Comparison of ENCODE assay signal across 8 cellular contexts in genomic region chr1:39268112-39268581, GRCh38.
A peak's percentile ranks its signal among the peaks of the same experiment; 100 is the strongest.
DNase-seq lines count a peak whose midpoint lies in the region; ATAC-seq and TF ChIP-seq lines count a peak whose summit lies in the region.

No MANE protein-coding gene starts in this region.

- intact Hi-C loops in sciatic nerve (cut with DNase I), result no loop called here

- no peak for ATAC-seq in stimulated activated naive CD8-positive, alpha-beta T cell treated with anti-CD3 and anti-CD28 coated beads, Interleukin-15, Interleukin-2, amounts not matched to agents 100 U/mL and 50 U/mL, for 24 hours
- peak; percentile 79 for ATAC-seq in sciatic nerve

- peak overlapping the region; percentile 41 for H3K4me3 ChIP-seq in brain microvascular endothelial cell (ENCODE audit: low read depth, low read length)
- peak overlapping the region; percentile 12; the same call in 1 of the 2 replicates for H3K4me3 ChIP-seq in iPS DF 6.9 (ENCODE audit: low read length)
- H3K4me3 ChIP-seq in HAP-1, result no peak overlapping the region

- DNase-seq in stimulated activated naive CD8-positive, alpha-beta T cell treated with anti-CD3 and anti-CD28 coated beads, Interleukin-15, Interleukin-2, amounts not matched to agents 100 U/mL and 50 U/mL, for 24 hours, result no peak
- peak; percentile 90 for DNase-seq in NCI-H2196 treated with DMSO at 0.1 percent for 48 hours (lab: John Stamatoyannopoulos, UW; ENCODE audit: unreplicated experiment)
- DNase-seq in brain microvascular endothelial cell, result peak; percentile 78
- no peak for DNase-seq in iPS DF 6.9 (ENCODE audit: low read depth, low spot score)
- DNase-seq in sciatic nerve (ENCODE audit: low spot score), result no peak
- DNase-seq in HAP-1 (ENCODE audit: low spot score in 2 of 2), result no peak
- DNase-seq in Kasumi-1 (lab: John Stamatoyannopoulos, UW), result no peak

- H3K9me3 Mint-ChIP-seq in stimulated activated naive CD8-positive, alpha-beta T cell treated with anti-CD3 and anti-CD28 coated beads, Interleukin-15, Interleukin-2, amounts not matched to agents 100 ng/mL and 50 ng/mL, for 24 hours, result no peaks in the 10 kb centered on the region

- H3K27me3 Mint-ChIP-seq in stimulated activated naive CD8-positive, alpha-beta T cell treated with anti-CD3 and anti-CD28 coated beads, Interleukin-15, Interleukin-2, amounts not matched to agents 100 ng/mL and 50 ng/mL, for 24 hours, result no peaks in the 10 kb centered on the region

- H3K27me3 ChIP-seq in brain microvascular endothelial cell (replicated peaks) (no peaks in the 10 kb centered on the region), iPS DF 6.9 (ENCODE audit: control insufficient read depth, insufficient read depth, low read length) (no peaks in the 10 kb centered on the region), HAP-1 (ENCODE audit: low read depth) (0 out of 2 replicates have a peak, but pooled peaks cover 6% of the 10 kb centered on the region)

- H3K36me3 Mint-ChIP-seq in stimulated activated naive CD8-positive, alpha-beta T cell treated with anti-CD3 and anti-CD28 coated beads, Interleukin-15, Interleukin-2, amounts not matched to agents 100 ng/mL and 50 ng/mL, for 24 hours (ENCODE audit: low read depth), result peaks cover 10% of the 10 kb centered on the region

- TF ChIP-seq CTCF in brain microvascular endothelial cell (IDR thresholded peaks at IDR 0.05; ENCODE audit: low read depth, low read length, missing control alignments), result no peak

- peaks cover 3% of the 10 kb centered on the region for H3K36me3 ChIP-seq in brain microvascular endothelial cell (replicated peaks)
- H3K36me3 ChIP-seq in iPS DF 6.9 (ENCODE audit: control insufficient read depth, insufficient read depth, low read length), result no peaks in the 10 kb centered on the region
- no peaks in the 10 kb centered on the region for H3K36me3 ChIP-seq in HAP-1 (replicated peaks)

- H3K27ac ChIP-seq in brain microvascular endothelial cell, result peak overlapping the region; percentile 19
- H3K27ac ChIP-seq in iPS DF 6.9 (ENCODE audit: low read length), result no peak overlapping the region

- H3K4me1 ChIP-seq in iPS DF 6.9 (ENCODE audit: control insufficient read depth, insufficient read depth, low read length) (peaks cover 2% of the 10 kb centered on the region; the same call in 1 of the 2 replicates), HAP-1 (no peaks in the 10 kb centered on the region)

- H3K9me3 ChIP-seq in iPS DF 6.9 (ENCODE audit: control insufficient read depth, insufficient read depth, low read length) (no peaks in the 10 kb centered on the region), HAP-1 (no peaks in the 10 kb centered on the region)

- H3K4me3 Mint-ChIP-seq in stimulated activated naive CD8-positive, alpha-beta T cell treated with anti-CD3 and anti-CD28 coated beads, Interleukin-15, Interleukin-2, amounts not matched to agents 100 ng/mL and 50 ng/mL, for 24 hours, result peak overlapping the region; percentile 66

- H3K4me1 Mint-ChIP-seq in stimulated activated naive CD8-positive, alpha-beta T cell treated with anti-CD3 and anti-CD28 coated beads, Interleukin-15, Interleukin-2, amounts not matched to agents 100 ng/mL and 50 ng/mL, for 24 hours (ENCODE audit: low read depth), result peaks cover 86% of the 10 kb centered on the region

- 100% methylated on average over 2 of the region's 8 CpGs for WGBS in iPS DF 6.9 (ENCODE audit: insufficient coverage, insufficient read length)

- in situ Hi-C loops in brain microvascular endothelial cell (cut with HindIII; ENCODE audit: low pct_ligation_motif_present, low sequenced_read_pairs), result no loop called here
- in situ Hi-C loops in HAP-1 (cut with MboI; ENCODE audit: low sequenced_read_pairs), result loop anchor here (25.0 kb wide), 1 partner anchor 269 kb away; no protein-coding TSS in a partner anchor

- peak overlapping the region; percentile 64 for H3K27ac Mint-ChIP-seq in stimulated activated naive CD8-positive, alpha-beta T cell treated with anti-CD3 and anti-CD28 coated beads, Interleukin-15, Interleukin-2, amounts not matched to agents 100 ng/mL and 50 ng/mL, for 24 hours

Comparison
In these comparisons a context has a peak if more than half of its experiments do, and no peak if none do; other contexts are left out.
1. DNase-seq: peak in NCI-H2196 treated with DMSO at 0.1 percent for 48 hours (single experiment) and brain microvascular endothelial cell (single experiment); none in stimulated activated naive CD8-positive, alpha-beta T cell treated with anti-CD3 and anti-CD28 coated beads, Interleukin-15, Interleukin-2, amounts not matched to agents 100 U/mL and 50 U/mL, for 24 hours (single experiment), iPS DF 6.9 (single experiment), sciatic nerve (single experiment), HAP-1 (0 of 2) and Kasumi-1 (0 of 2).